ENCODE assay signal across 10 cellular contexts in genomic region chr16:55908641-55909040, GRCh38. TPM values are rescaled to one million over a fixed set of nuclear protein-coding genes. Genes with fewer than 3 reads are reported as not detected.
"Had no signal": no experiment of that assay in that cellular context is flagged by ENCODE, and none has a peak within 500 bp of the region (broad histone marks: within the 10 kb centered on the region; RNA-seq: fewer than 3 reads in every experiment).

No MANE protein-coding gene starts in this region.

- DNase-seq: GM23248, GOT3, H7, H9, HCEC 1CT, HFFc6 had no signal

- H3K36me3 ChIP-seq: HAP-1 had no signal

- H3K4me3 Mint-ChIP-seq: GM23338, H9, HFFc6 had no signal

- H3K27ac Mint-ChIP-seq: GM23338, HFFc6 had no signal

- H3K27ac ChIP-seq: GM23248 had no signal

- H3K9me3 ChIP-seq: HAP-1 had no signal

- H3K4me3 ChIP-seq: GM23248, GM23338, HAP-1 had no signal

- H3K4me1 ChIP-seq: HAP-1 had no signal

RNA-seq across cellular contexts. Expression of gene CES5A, which starts 33.5 kb away (rescaled TPM):
- total RNA-seq: GM23248, GM23338, H1, H4, H7, H9, HFFc6 had no signal
